19 cellular contexts compared by ENCODE assay signal in genomic region chr6:32568561-32568960, GRCh38. TPM values are rescaled to one million over a fixed set of nuclear protein-coding genes. Genes with fewer than 3 reads are reported as not detected.
A peak's percentile ranks its signal among the peaks of the same experiment; 100 is the strongest.
DNase-seq lines count a peak whose midpoint lies in the region; ATAC-seq, FAIRE-seq and TF ChIP-seq lines count a peak whose summit lies in the region.
"Had no signal": no experiment of that assay in that cellular context is flagged by ENCODE, and none has a peak within 500 bp of the region (broad histone marks: within the 10 kb centered on the region; RNA-seq: fewer than 3 reads in every experiment).

No MANE protein-coding gene starts in this region.

- H3K4me3 ChIP-seq in kidney (ENCODE audit: low read length in 2 of 2), result no peak overlapping the region
- H3K4me3 ChIP-seq in lower leg skin (ENCODE audit: low read depth, poor library complexity, severe bottlenecking), result no peak overlapping the region
- H3K4me3 ChIP-seq: GM23338, MG63 had no signal

- H3K27ac Mint-ChIP-seq in activated naive CD4-positive, alpha-beta T cell treated with anti-CD3 and anti-CD28 coated beads, Interleukin-2, amount 50 U/mL, for 24 hours, result peak overlapping the region; percentile 30
- H3K27ac Mint-ChIP-seq in activated naive CD4-positive, alpha-beta T cell treated with anti-CD3 and anti-CD28 coated beads, Interleukin-2, amount 50 U/mL, for 72 hours, result no peak overlapping the region
- peak overlapping the region; percentile 87 for H3K27ac Mint-ChIP-seq in memory B cell
- peak overlapping the region; percentile 84 for H3K27ac Mint-ChIP-seq in stimulated activated naive B cell treated with anti-CD40 and anti-IgM and Interleukin-4, amounts not matched to agents 10 μg/mL and 1 μg/mL and 100 μg/mL, for 72 hours
- H3K27ac Mint-ChIP-seq: GM23338 had no signal

- no peak for TF ChIP-seq POLR2A in lower leg skin (IDR thresholded peaks at IDR 0.05)

- H3K27me3 Mint-ChIP-seq in activated naive CD4-positive, alpha-beta T cell treated with anti-CD3 and anti-CD28 coated beads, Interleukin-2, amount 50 U/mL, for 24 hours, result no peaks in the 10 kb centered on the region
- H3K27me3 Mint-ChIP-seq in memory B cell, result no peaks in the 10 kb centered on the region
- no peaks in the 10 kb centered on the region for H3K27me3 Mint-ChIP-seq in stimulated activated naive B cell treated with anti-CD40 and anti-IgM and Interleukin-4, amounts not matched to agents 10 μg/mL and 1 μg/mL and 100 μg/mL, for 72 hours
- H3K27me3 Mint-ChIP-seq: B cell had no signal

- 0 to 66% methylated on average over 4 to 6 of the region's 6 CpGs for WGBS in lower leg skin, 2 donors

- H3K4me1 ChIP-seq in kidney (ENCODE audit: control insufficient read depth in 1 of 2, insufficient read depth in 1 of 2, low read depth in 1 of 2, low read length in 2 of 2), result no peaks in the 10 kb centered on the region

- FAIRE-seq in kidney (lab: Jason Lieb, UNC), result no peak
- FAIRE-seq: HepG2 had no signal

- no peaks in the 10 kb centered on the region for H3K36me3 Mint-ChIP-seq in activated naive CD4-positive, alpha-beta T cell treated with anti-CD3 and anti-CD28 coated beads, Interleukin-2, amount 50 U/mL, for 24 hours
- no peaks in the 10 kb centered on the region for H3K36me3 Mint-ChIP-seq in activated naive CD4-positive, alpha-beta T cell treated with anti-CD3 and anti-CD28 coated beads, Interleukin-2, amount 50 U/mL, for 72 hours
- peaks cover 2% of the 10 kb centered on the region for H3K36me3 Mint-ChIP-seq in memory B cell
- no peaks in the 10 kb centered on the region for H3K36me3 Mint-ChIP-seq in stimulated activated naive B cell treated with anti-CD40 and anti-IgM and Interleukin-4, amounts not matched to agents 10 μg/mL and 1 μg/mL and 100 μg/mL, for 72 hours
- H3K36me3 Mint-ChIP-seq: CD4-positive, alpha-beta memory T cell had no signal

- no peaks in the 10 kb centered on the region for H3K9me3 Mint-ChIP-seq in activated naive CD4-positive, alpha-beta T cell treated with anti-CD3 and anti-CD28 coated beads, Interleukin-2, amount 50 U/mL, for 24 hours
- no peaks in the 10 kb centered on the region for H3K9me3 Mint-ChIP-seq in activated naive CD4-positive, alpha-beta T cell treated with anti-CD3 and anti-CD28 coated beads, Interleukin-2, amount 50 U/mL, for 72 hours
- H3K9me3 Mint-ChIP-seq in memory B cell, result no peaks in the 10 kb centered on the region
- H3K9me3 Mint-ChIP-seq in stimulated activated naive B cell treated with anti-CD40 and anti-IgM and Interleukin-4, amounts not matched to agents 10 μg/mL and 1 μg/mL and 100 μg/mL, for 72 hours, result no peaks in the 10 kb centered on the region
- H3K9me3 Mint-ChIP-seq: CD4-positive, alpha-beta memory T cell had no signal

- TF ChIP-seq CTCF in kidney (IDR thresholded peaks at IDR 0.05; ENCODE audit: borderline replicate concordance, extremely low read depth, insufficient read depth), result no peak
- no peak for TF ChIP-seq CTCF in lower leg skin (IDR thresholded peaks at IDR 0.05)

- intact Hi-C loops in kidney (cut with DNase I) (no loop called here), lower leg skin (cut with DNase I; ENCODE audit: low total_unique reads) (no loop called here)

- H3K4me1 Mint-ChIP-seq in activated naive CD4-positive, alpha-beta T cell treated with anti-CD3 and anti-CD28 coated beads, Interleukin-2, amount 50 U/mL, for 24 hours, result peaks cover 6% of the 10 kb centered on the region
- peaks cover 17% of the 10 kb centered on the region for H3K4me1 Mint-ChIP-seq in memory B cell
- peaks cover 13 to 29% of the 10 kb centered on the region in 2 donors for H3K4me1 Mint-ChIP-seq in stimulated activated naive B cell treated with anti-CD40 and anti-IgM and Interleukin-4, amounts not matched to agents 10 μg/mL and 1 μg/mL and 100 μg/mL, for 72 hours
- H3K4me1 Mint-ChIP-seq: GM23338 had no signal

- no peak overlapping the region for H3K4me3 Mint-ChIP-seq in activated naive CD4-positive, alpha-beta T cell treated with anti-CD3 and anti-CD28 coated beads, Interleukin-2, amount 50 U/mL, for 24 hours
- peak overlapping the region; percentile 67 for H3K4me3 Mint-ChIP-seq in memory B cell
- H3K4me3 Mint-ChIP-seq in stimulated activated naive B cell treated with anti-CD40 and anti-IgM and Interleukin-4, amounts not matched to agents 10 μg/mL and 1 μg/mL and 100 μg/mL, for 72 hours, result peak overlapping the region; percentile 47 to 80
- H3K4me3 Mint-ChIP-seq: CD4-positive, alpha-beta memory T cell; GM23338 had no signal

- DNase-seq in activated naive CD4-positive, alpha-beta T cell treated with anti-CD3 and anti-CD28 coated beads, Interleukin-2, amount 50 U/mL, for 72 hours (ENCODE audit: low spot score in 2 of 2), result no peak
- peak; percentile 25 for DNase-seq in OCI-M1 (lab: John Stamatoyannopoulos, UW)
- no peak for DNase-seq in memory B cell (ENCODE audit: low spot score in 2 of 2)
- no peak for DNase-seq in stimulated activated naive B cell treated with anti-CD40 and anti-IgM and Interleukin-4, amounts not matched to agents 10 μg/mL and 1 μg/mL and 100 μg/mL, for 72 hours
- DNase-seq in kidney, result no peak
- DNase-seq in lower leg skin (ENCODE audit: low spot score in 2 of 2), result no peak
- DNase-seq: ACHN; CD4-positive, alpha-beta memory T cell; MG63; NCI-H1105; NCI-H1694 treated with DMSO at 0.1 percent for 48 hours; NCI-H446; NCI-H748 treated with DMSO at 0.1 percent for 48 hours had no signal

- H3K9me3 ChIP-seq in kidney (ENCODE audit: control insufficient read depth in 1 of 2, low read length in 2 of 2), result no peaks in the 10 kb centered on the region
- H3K9me3 ChIP-seq: MG63 had no signal

- H3K36me3 ChIP-seq in kidney (ENCODE audit: control insufficient read depth in 1 of 2, insufficient read depth in 2 of 2, low read length in 2 of 2), result no peaks in the 10 kb centered on the region
- H3K36me3 ChIP-seq: MG63 had no signal

- H3K27ac ChIP-seq in kidney (ENCODE audit: low read depth in 2 of 2, low read length in 2 of 2), result no peak overlapping the region
- H3K27ac ChIP-seq: KMS-11 had no signal

- no peak for ATAC-seq in activated naive CD4-positive, alpha-beta T cell treated with anti-CD3 and anti-CD28 coated beads, Interleukin-2, amount 50 U/mL, for 72 hours
- peak; percentile 57 for ATAC-seq in memory B cell (ENCODE audit: low read depth)
- peak; percentile 51 to 56 for ATAC-seq in stimulated activated naive B cell treated with anti-CD40 and anti-IgM and Interleukin-4, amounts not matched to agents 10 μg/mL and 1 μg/mL and 100 μg/mL, for 72 hours (replicated peaks)
- ATAC-seq: GM23338, HepG2 had no signal

- no peak overlapping the region for H3K9ac ChIP-seq in kidney (ENCODE audit: low read length in 2 of 2)
- H3K9ac ChIP-seq: KMS-11 had no signal

RNA-seq across cellular contexts. Expression of gene HLA-DRB1, which starts 21.1 kb away (rescaled TPM):
- 1 to 10 TPM; 4.4 to 9.5 TPM for total RNA-seq in activated naive CD4-positive, alpha-beta T cell treated with anti-CD3 and anti-CD28 coated beads, Interleukin-2, amount 50 U/mL, for 72 hours
- total RNA-seq in kidney (267 TPM), lower leg skin (10 to 100 TPM; 37.6 to 65.7 (median 58.6) TPM)
- 280 TPM for polyA plus RNA-seq in kidney (ENCODE audit: insufficient read depth, low read depth, low replicate concordance)
- polyA plus RNA-seq: HepG2 had no signal

RNA-seq across cellular contexts. Expression of gene HLA-DRB5, which starts 38.5 kb away (rescaled TPM):
- 1 to 10 TPM; 1.1 to 1.6 TPM for total RNA-seq in activated naive CD4-positive, alpha-beta T cell treated with anti-CD3 and anti-CD28 coated beads, Interleukin-2, amount 50 U/mL, for 72 hours
- total RNA-seq in kidney (2.8 TPM), lower leg skin (10 to 100 TPM in 1 of 4 donors, 1 to 10 TPM in 2, under 1 TPM in 1; 0.25 to 23.9 (median 2.7) TPM)
- 59.9 TPM for polyA plus RNA-seq in kidney (ENCODE audit: insufficient read depth, low read depth, low replicate concordance)
- total RNA-seq: Daoy, GM23338, HepG2 had no signal
- polyA plus RNA-seq: GM23338, HepG2 had no signal

Comparison
In these comparisons a context has a peak if more than half of its experiments do, and no peak if none do; other contexts are left out.
1. H3K27ac Mint-ChIP-seq: peak in activated naive CD4-positive, alpha-beta T cell treated with anti-CD3 and anti-CD28 coated beads, Interleukin-2, amount 50 U/mL, for 24 hours (single experiment), memory B cell (single experiment) and stimulated activated naive B cell treated with anti-CD40 and anti-IgM and Interleukin-4, amounts not matched to agents 10 μg/mL and 1 μg/mL and 100 μg/mL, for 72 hours (single experiment); none in activated naive CD4-positive, alpha-beta T cell treated with anti-CD3 and anti-CD28 coated beads, Interleukin-2, amount 50 U/mL, for 72 hours (0 of 2).
2. ATAC-seq: peak in memory B cell (single experiment) and stimulated activated naive B cell treated with anti-CD40 and anti-IgM and Interleukin-4, amounts not matched to agents 10 μg/mL and 1 μg/mL and 100 μg/mL, for 72 hours (2 of 2); none in activated naive CD4-positive, alpha-beta T cell treated with anti-CD3 and anti-CD28 coated beads, Interleukin-2, amount 50 U/mL, for 72 hours (0 of 2).